Comparison of ENCODE assay signal across 8 cellular contexts in genomic region chr19:4065430-4066175, GRCh38. TPM values are rescaled to one million over a fixed set of nuclear protein-coding genes. Genes with fewer than 3 reads are reported as not detected.
DNase-seq lines count a peak whose midpoint lies in the region; ATAC-seq and TF ChIP-seq lines count a peak whose summit lies in the region.

No MANE protein-coding gene starts in this region.

- H3K27ac ChIP-seq in transverse colon: peak overlapping the region; percentile 98 to 100 (median 100)

- peak overlapping the region in 3 of 4 donors; percentile 98 to 100 (median 99) for H3K4me3 ChIP-seq in transverse colon

- peaks cover 35 to 54% (median 47%) of the 10 kb centered on the region in 4 donors for H3K4me1 ChIP-seq in transverse colon

- intact Hi-C loops in transverse colon (cut with DNase I; ENCODE audit: low total_unique reads): loop anchor here (5.0 kb wide), 1 partner anchor 78 kb away; the partner anchor contains the start of gene EEF2

- peak; percentile 91 for DNase-seq in NCI-H1092 treated with DMSO at 0.1 percent for 48 hours (lab: John Stamatoyannopoulos, UW)
- DNase-seq in activated naive CD4-positive, alpha-beta T cell treated with anti-CD3 and anti-CD28 coated beads, Interleukin-2, amount 50 U/mL, for 72 hours (ENCODE audit: low spot score in 2 of 2): peak; percentile 99
- DNase-seq in glomerular endothelial cell (ENCODE audit: extremely low read depth, low read depth, low spot score): peak; percentile 48
- peak; percentile 95 for DNase-seq in pons (ENCODE audit: low spot score)
- peak; percentile 98 for DNase-seq in transverse colon

- ATAC-seq in HG02610 (IDR thresholded peaks at IDR 0.05; ENCODE audit: unreplicated experiment): peak; percentile 76
- ATAC-seq in SK-N-SH treated with all-trans-retinoic acid at 6 μM for 48 hours: peak; percentile 84
- peak; percentile 86 to 88 for ATAC-seq in activated naive CD4-positive, alpha-beta T cell treated with anti-CD3 and anti-CD28 coated beads, Interleukin-2, amount 50 U/mL, for 72 hours

- H3K27ac Mint-ChIP-seq in activated naive CD4-positive, alpha-beta T cell treated with anti-CD3 and anti-CD28 coated beads, Interleukin-2, amount 50 U/mL, for 72 hours: no peak overlapping the region

- no peaks in the 10 kb centered on the region for H3K9me3 Mint-ChIP-seq in activated naive CD4-positive, alpha-beta T cell treated with anti-CD3 and anti-CD28 coated beads, Interleukin-2, amount 50 U/mL, for 72 hours

- WGBS in transverse colon (ENCODE audit: low coverage in 1 of 2), 2 donors: 1% methylated on average over 22 of the region's 98 CpGs; no CpG with 5 or more reads in 1 of the 2 donors

- H3K9me3 ChIP-seq in transverse colon: no peaks in the 10 kb centered on the region

- no peak for TF ChIP-seq CTCF in transverse colon (IDR thresholded peaks at IDR 0.05)

- H3K27me3 ChIP-seq in transverse colon: no peaks in the 10 kb centered on the region

- H3K36me3 Mint-ChIP-seq in activated naive CD4-positive, alpha-beta T cell treated with anti-CD3 and anti-CD28 coated beads, Interleukin-2, amount 50 U/mL, for 72 hours: no peaks in the 10 kb centered on the region

- TF ChIP-seq EP300 in transverse colon (IDR thresholded peaks at IDR 0.05; ENCODE audit: low read depth): no peak

- H3K36me3 ChIP-seq in transverse colon: no peaks in the 10 kb centered on the region

- in situ Hi-C loops in transverse colon (cut with MboI; ENCODE audit: low pct_ligation_motif_present in 1 of 4, low pct_unique_long_range_greater_than_20kb in 1 of 4, low sequenced_read_pairs in 3 of 4): no loop called here

- peak; percentile 21 for TF ChIP-seq POLR2A in GM10847 (IDR thresholded peaks at IDR 0.05; ENCODE audit: extremely low read depth, insufficient read length)
- TF ChIP-seq POLR2A in transverse colon (IDR thresholded peaks at IDR 0.05): no peak

TF ChIP-seq in SK-N-SH treated with all-trans-retinoic acid at 6 μM for 48 hours, 23 proteins besides CTCF, POLR2A, EP300 and RAD21 (continues in another document):
- TF ChIP-seq CREB5 (CRISPR knock-in tag; IDR thresholded peaks at IDR 0.05; ENCODE audit: low read depth): no peak
- no peak for TF ChIP-seq RARB (CRISPR knock-in tag; IDR thresholded peaks at IDR 0.05)
- TF ChIP-seq ESRRG (CRISPR knock-in tag; IDR thresholded peaks at IDR 0.05): no peak
- no peak for TF ChIP-seq ARNTL (CRISPR knock-in tag; IDR thresholded peaks at IDR 0.05; ENCODE audit: borderline replicate concordance, low read depth)
- TF ChIP-seq ZC3H10 (CRISPR knock-in tag; IDR thresholded peaks at IDR 0.05): no peak
- no peak for TF ChIP-seq PPARA (CRISPR knock-in tag; IDR thresholded peaks at IDR 0.05; ENCODE audit: borderline replicate concordance)
- no peak for TF ChIP-seq CSDC2 (CRISPR knock-in tag; IDR thresholded peaks at IDR 0.05)
- TF ChIP-seq ZFP30 (CRISPR knock-in tag; IDR thresholded peaks at IDR 0.05): no peak
- no peak for TF ChIP-seq TSHZ2 (CRISPR knock-in tag; IDR thresholded peaks at IDR 0.05)
- no peak for TF ChIP-seq PATZ1 (CRISPR knock-in tag; IDR thresholded peaks at IDR 0.05; ENCODE audit: borderline replicate concordance)
- TF ChIP-seq TCF4 (CRISPR knock-in tag; IDR thresholded peaks at IDR 0.05; ENCODE audit: borderline replicate concordance): no peak
- TF ChIP-seq POU6F1 (CRISPR knock-in tag; IDR thresholded peaks at IDR 0.05; ENCODE audit: borderline replicate concordance, low read depth): no peak
- no peak for TF ChIP-seq ZNF565 (CRISPR knock-in tag; conservative IDR thresholded peaks at IDR 0.05; ENCODE audit: low read depth)
- no peak for TF ChIP-seq GLIS3 (CRISPR knock-in tag; IDR thresholded peaks at IDR 0.05)
- no peak for TF ChIP-seq ZNF70 (CRISPR knock-in tag; IDR thresholded peaks at IDR 0.05)
- TF ChIP-seq BACH2 (CRISPR knock-in tag; IDR thresholded peaks at IDR 0.05; ENCODE audit: borderline replicate concordance): no peak
- no peak for TF ChIP-seq ISL1 (CRISPR knock-in tag; IDR thresholded peaks at IDR 0.05)
- no peak for TF ChIP-seq ZNF8 (CRISPR knock-in tag; IDR thresholded peaks at IDR 0.05)

RNA-seq across cellular contexts. Expression of gene ZBTB7A, which starts 1.1 kb away (rescaled TPM):
- total RNA-seq in activated naive CD4-positive, alpha-beta T cell treated with anti-CD3 and anti-CD28 coated beads, Interleukin-2, amount 50 U/mL, for 72 hours: 10 to 100 TPM; 23.4 to 26.0 TPM
- 42.5 and 55.6 TPM in 2 replicates for total RNA-seq in glomerular endothelial cell
- total RNA-seq in transverse colon: 100 to 1,000 TPM; 101 to 224 (median 141) TPM

RNA-seq across cellular contexts. Expression of gene PIAS4, which starts 58.1 kb away (rescaled TPM):
- total RNA-seq in activated naive CD4-positive, alpha-beta T cell treated with anti-CD3 and anti-CD28 coated beads, Interleukin-2, amount 50 U/mL, for 72 hours: 10 to 100 TPM; 28.0 to 30.6 TPM
- total RNA-seq in glomerular endothelial cell (31.6 and 34.7 TPM in 2 replicates), transverse colon (100 to 1,000 TPM in 1 of 4 donors, 10 to 100 TPM in 3; 15.5 to 110 (median 23.0) TPM)

RNA-seq across cellular contexts. Expression of gene MAP2K2, which starts 58.3 kb away (rescaled TPM):
- 100 to 1,000 TPM; 125 to 187 TPM for total RNA-seq in activated naive CD4-positive, alpha-beta T cell treated with anti-CD3 and anti-CD28 coated beads, Interleukin-2, amount 50 U/mL, for 72 hours
- total RNA-seq in glomerular endothelial cell: 139 and 150 TPM in 2 replicates
- total RNA-seq in transverse colon: 100 to 1,000 TPM; 136 to 199 (median 195) TPM

Comparison
In these comparisons a context has a peak if more than half of its experiments do, and no peak if none do; other contexts are left out.
1. Peak in every context shown above with its lines: DNase-seq, ATAC-seq, H3K4me3 ChIP-seq and H3K27ac ChIP-seq.
2. DNase-seq: peak in every context shown above with its lines; median percentile 99 in activated naive CD4-positive, alpha-beta T cell treated with anti-CD3 and anti-CD28 coated beads, Interleukin-2, amount 50 U/mL, for 72 hours; 98 in transverse colon; 95 in pons; 91 in NCI-H1092 treated with DMSO at 0.1 percent for 48 hours; 48 in glomerular endothelial cell.